9 cellular contexts compared by ENCODE assay signal in the genomic region with DNA sequence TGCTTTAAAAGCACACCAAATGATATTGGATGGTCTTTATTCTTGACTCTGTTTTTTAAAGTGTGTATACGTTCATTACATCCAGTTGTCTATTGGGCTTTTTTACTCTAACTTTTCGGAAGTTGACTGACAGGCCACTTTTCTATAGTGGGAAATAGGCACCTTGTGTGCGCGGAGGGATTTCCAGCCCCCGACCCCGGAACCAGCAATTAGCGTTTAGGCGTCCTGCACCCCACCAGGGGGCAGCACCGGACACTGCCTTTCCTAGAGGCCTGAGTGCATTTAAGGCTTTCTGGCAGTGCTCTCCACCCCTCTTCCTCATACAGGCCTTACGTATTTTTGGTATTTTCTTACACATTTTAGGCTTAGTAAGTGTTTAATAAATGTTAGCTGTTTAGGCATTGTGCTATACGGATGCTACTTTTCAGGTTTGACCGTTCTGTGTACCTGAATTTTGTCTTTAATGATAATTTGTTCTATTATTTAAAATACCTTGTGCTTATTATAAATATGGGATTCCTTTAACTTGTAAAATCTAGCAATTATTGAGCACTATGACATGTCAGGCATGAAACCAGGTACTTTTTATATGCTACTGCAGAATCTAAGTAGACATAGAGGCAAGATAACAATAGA.
DNase-seq lines count a peak whose midpoint lies in the region; FAIRE-seq and TF ChIP-seq lines count a peak whose summit lies in the region.
"Had no signal": no experiment of that assay in that cellular context is flagged by ENCODE, and none has a peak within 500 bp of the region (broad histone marks: within the 10 kb centered on the region; RNA-seq: fewer than 3 reads in every experiment).

No MANE protein-coding gene starts in this region.

- dilution Hi-C loops in keratinocyte (cut with MboI; ENCODE audit: extremely low pct_ligation_motif_present, low sequenced_read_pairs), result no loop called here

- no peaks in the 10 kb centered on the region for H3K4me1 Mint-ChIP-seq in Caco-2 (ENCODE audit: low read depth, unreplicated experiment)

- no peaks in the 10 kb centered on the region for H3K36me3 Mint-ChIP-seq in Caco-2 (ENCODE audit: insufficient read depth, unreplicated experiment)

- TF ChIP-seq POLR2A in adrenal gland (IDR thresholded peaks at IDR 0.05), result no peak

- no peaks in the 10 kb centered on the region for H3K9me1 ChIP-seq in keratinocyte (ENCODE audit: control insufficient read depth, extremely low read depth, insufficient read depth, low read length)

- 0 out of 2 replicates have a peak, but pooled peaks cover 4% of the 10 kb centered on the region for H3K4me1 ChIP-seq in Caco-2
- peaks cover 0 to 7% of the 10 kb centered on the region in 2 donors for H3K4me1 ChIP-seq in adrenal gland (replicated peaks in 1 of 2)
- H3K4me1 ChIP-seq in keratinocyte (ENCODE audit: control insufficient read depth, extremely low read depth, insufficient read depth, low read length), result no peaks in the 10 kb centered on the region

- 38 to 57% (median 52%) methylated on average over 11 to 12 of the region's 12 CpGs for WGBS in adrenal gland, 4 donors

- no peaks in the 10 kb centered on the region for H3K27me3 Mint-ChIP-seq in Caco-2 (ENCODE audit: insufficient read depth, unreplicated experiment)

- H3K27me3 ChIP-seq in Caco-2 (replicated peaks; ENCODE audit: control insufficient read depth, insufficient read depth, low read length) (no peaks in the 10 kb centered on the region), HL-60 (ENCODE audit: insufficient read depth, poor library complexity, severe bottlenecking) (no peaks in the 10 kb centered on the region), adrenal gland (no peaks in the 10 kb centered on the region), keratinocyte (ENCODE audit: control insufficient read depth, extremely low read depth, insufficient read depth, low read length) (no peaks in the 10 kb centered on the region)

- CTCF ChIA-PET in Caco-2 (lab: Charles Lee), result no interaction called here

- H3K4me2 ChIP-seq in keratinocyte (ENCODE audit: control insufficient read depth, extremely low read depth, insufficient read depth, low read depth, low read length), result no peak overlapping the region

- H3K9ac ChIP-seq in keratinocyte (ENCODE audit: control insufficient read depth, extremely low read depth, insufficient read depth, low read length), result no peak overlapping the region

- H3K9me3 Mint-ChIP-seq in Caco-2 (ENCODE audit: unreplicated experiment), result no peaks in the 10 kb centered on the region
- H3K9me3 Mint-ChIP-seq: T-helper 1 cell treated with Interleukin-12 subunit alpha and Interleukin-12 subunit beta and Interleukin-4 antibody, amounts not matched to agents 30 μg/mL and 1 μg/mL, for 36 hours had no signal

- POLR2A ChIA-PET in Caco-2 (lab: Charles Lee), result no interaction called here

- FAIRE-seq in keratinocyte (lab: Jason Lieb, UNC), result peak; percentile 73

- DNase-seq in Caco-2 (peak; percentile 69 to 82), GM20000 (ENCODE audit: low spot score) (peak; percentile 38), HL-60 (ENCODE audit: low read depth in 1 of 2, low spot score in 1 of 2) (peak; percentile 51 to 75), T-helper 1 cell (peak; percentile 30 to 50 (median 33)), adrenal gland (peak; percentile 42 to 80 (median 63)), keratinocyte (ENCODE audit: low read depth, low spot score) (no peak), SHP77 treated with DMSO at 0.1 percent for 48 hours (lab: John Stamatoyannopoulos, UW) (no peak)
- DNase-seq in stimulated activated CD4-positive, alpha-beta T cell treated with anti-CD3 and anti-CD28 coated beads, Interleukin-4, amount 100 ng/mL, for 1 hour, result peak; percentile 76

- no peaks in the 10 kb centered on the region for H3K79me2 ChIP-seq in keratinocyte (ENCODE audit: control insufficient read depth, insufficient read depth, low read length)

- H3K27ac ChIP-seq in HL-60 (replicated peaks), result no peak overlapping the region
- H3K27ac ChIP-seq in adrenal gland, result no peak overlapping the region
- no peak overlapping the region for H3K27ac ChIP-seq in keratinocyte (ENCODE audit: control insufficient read depth, insufficient read depth, low read length)

- TF ChIP-seq CTCF in Caco-2 (IDR thresholded peaks at IDR 0.05; ENCODE audit: insufficient read depth in 1 of 2, low read depth in 1 of 2, low read length in 1 of 2, severe bottlenecking in 1 of 2, unreplicated experiment in 1 of 2) (peak; percentile 68 to 86), GM20000 (IDR thresholded peaks at IDR 0.05; ENCODE audit: extremely low read depth, missing control alignments) (peak; percentile 59), HL-60 (IDR thresholded peaks at IDR 0.05; ENCODE audit: insufficient read depth, low read length) (peak; percentile 80), adrenal gland (IDR thresholded peaks at IDR 0.05) (peak in 5 of 6 experiments; percentile 44 to 64 (median 51)), keratinocyte (optimal IDR thresholded peaks at IDR 0.05 in 1 of 3, IDR thresholded peaks at IDR 0.05 in 1 of 3, conservative IDR thresholded peaks at IDR 0.05 in 1 of 3; ENCODE audit: extremely low read depth in 1 of 3, insufficient read depth in 2 of 3, low read length in 3 of 3) (peak; percentile 89 to 92 (median 90))

- intact Hi-C loops in Caco-2 (cut with micrococcal nuclease; ENCODE audit: unreplicated experiment) (loop anchor here (1.0 to 10.0 kb wide), 4 partner anchors 124 to 267 kb away; no protein-coding TSS in a partner anchor), adrenal gland (cut with DNase I) (no loop called here)

- no peak overlapping the region for H3K27ac Mint-ChIP-seq in Caco-2 (ENCODE audit: unreplicated experiment)
- H3K27ac Mint-ChIP-seq: T-helper 1 cell treated with Interleukin-12 subunit alpha and Interleukin-12 subunit beta and Interleukin-4 antibody, amounts not matched to agents 30 μg/mL and 1 μg/mL, for 36 hours had no signal

- H3K9me3 ChIP-seq in Caco-2 (no peaks in the 10 kb centered on the region), adrenal gland (replicated peaks in 1 of 3) (peaks cover 0 to 6% (median 0%) of the 10 kb centered on the region in 3 donors), keratinocyte (ENCODE audit: control insufficient read depth, low read depth, low read length) (no peaks in the 10 kb centered on the region)

- no peaks in the 10 kb centered on the region for H4K20me1 ChIP-seq in keratinocyte (ENCODE audit: control insufficient read depth, extremely low read depth, insufficient read depth, low read length)

- H2AFZ ChIP-seq in keratinocyte (ENCODE audit: control insufficient read depth, low read length), result peak overlapping the region; percentile 26

- H3K4me3 ChIP-seq in Caco-2 (ENCODE audit: low read depth, low read length), result no peak overlapping the region
- no peak overlapping the region; the same call in 1 of the 2 replicates for H3K4me3 ChIP-seq in HL-60 (replicated peaks; ENCODE audit: insufficient read depth, low read length)
- H3K4me3 ChIP-seq in adrenal gland, result no peak overlapping the region
- H3K4me3 ChIP-seq in keratinocyte (ENCODE audit: control insufficient read depth in 2 of 3, extremely low read depth in 1 of 3, insufficient read depth in 2 of 3, low read depth in 1 of 3, low read length in 3 of 3), result no peak overlapping the region

- H3K36me3 ChIP-seq in Caco-2 (ENCODE audit: control insufficient read depth, insufficient read depth, low read length) (no peaks in the 10 kb centered on the region), adrenal gland (replicated peaks in 1 of 2) (no peaks in the 10 kb centered on the region), keratinocyte (ENCODE audit: control insufficient read depth in 2 of 2, extremely low read depth in 1 of 2, insufficient read depth in 2 of 2, low read length in 2 of 2) (no peaks in the 10 kb centered on the region)

- no peak overlapping the region for H3K4me3 Mint-ChIP-seq in Caco-2 (ENCODE audit: unreplicated experiment)
- H3K4me3 Mint-ChIP-seq: T-helper 1 cell treated with Interleukin-12 subunit alpha and Interleukin-12 subunit beta and Interleukin-4 antibody, amounts not matched to agents 30 μg/mL and 1 μg/mL, for 36 hours had no signal

- BruUV-seq in Caco-2 (replicated peaks; lab: Mats Ljungman, UMichigan), result no TSS peak

Comparison
In these comparisons a context has a peak if more than half of its experiments do, and no peak if none do; other contexts are left out.
1. DNase-seq: peak in Caco-2 (2 of 2), GM20000 (single experiment), HL-60 (2 of 2), T-helper 1 cell (5 of 5), adrenal gland (7 of 7) and stimulated activated CD4-positive, alpha-beta T cell treated with anti-CD3 and anti-CD28 coated beads, Interleukin-4, amount 100 ng/mL, for 1 hour (single experiment); none in keratinocyte (single experiment) and SHP77 treated with DMSO at 0.1 percent for 48 hours (single experiment).
2. Peak in every context shown above with its lines, with median percentiles within 50 percentile points of each other: CTCF ChIP-seq.